ENCODE assay signal across 8 cellular contexts in the genomic region with DNA sequence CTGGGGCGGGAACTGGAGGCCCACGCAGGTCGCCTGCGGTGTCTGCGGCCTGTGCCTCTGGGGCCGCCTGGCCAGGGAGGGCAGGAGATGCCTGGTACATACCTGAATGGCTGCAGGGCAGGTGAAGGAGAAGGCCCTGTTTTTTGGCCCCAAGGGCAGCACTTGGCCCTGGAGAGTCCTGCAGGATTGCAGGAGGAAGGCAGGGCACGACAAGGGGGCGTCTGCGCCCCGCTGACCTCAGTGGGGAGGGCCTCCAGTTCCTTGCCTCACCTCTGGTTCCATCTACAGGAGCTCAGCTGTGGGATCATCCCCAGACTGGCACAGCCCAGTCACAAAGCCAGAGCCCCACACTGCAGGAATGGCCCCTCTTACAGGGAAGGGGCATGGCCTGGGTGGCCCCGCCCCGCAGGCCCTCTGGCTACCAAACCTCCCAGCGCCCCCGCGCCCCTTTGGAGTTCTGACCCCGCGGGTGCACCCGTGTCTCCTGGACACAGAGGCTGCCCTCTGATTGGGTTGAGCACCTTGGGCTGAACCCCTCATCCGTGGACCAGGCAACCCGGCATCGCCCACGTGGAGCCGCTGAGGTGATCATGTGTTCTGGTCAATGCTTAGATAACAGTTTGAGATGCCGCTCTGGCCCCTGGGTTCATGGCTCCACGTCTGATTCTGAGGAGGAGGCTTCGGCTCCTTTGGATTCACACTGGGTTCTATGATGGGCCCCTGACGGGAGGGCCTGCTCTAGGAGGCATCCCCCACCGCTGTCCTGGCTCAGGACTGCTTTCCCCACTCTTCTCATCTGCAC. TPM values are rescaled to one million over a fixed set of nuclear protein-coding genes. Genes with fewer than 3 reads are reported as not detected.
DNase-seq lines count a peak whose midpoint lies in the region; ATAC-seq and TF ChIP-seq lines count a peak whose summit lies in the region.

No MANE protein-coding gene starts in this region.

- no peaks in the 10 kb centered on the region for H3K27me3 ChIP-seq in GM23338 (ENCODE audit: insufficient read depth)
- H3K27me3 ChIP-seq in Panc1 (ENCODE audit: control insufficient read depth, insufficient read depth, low read length) = no peaks in the 10 kb centered on the region

- POLR2A ChIA-PET in Panc1 (lab: Charles Lee) = no interaction called here

- intact Hi-C loops in Panc1 (cut with micrococcal nuclease; ENCODE audit: unreplicated experiment) (loop anchor here (2.0 to 10.0 kb wide), 2 partner anchors 61 to 133 kb away; partner anchors contain the start of gene PLCH2), natural killer cell (cut with micrococcal nuclease) (loop anchor here (1.0 to 10.0 kb wide), 6 partner anchors 135 to 1011 kb away; no protein-coding TSS in a partner anchor)

- peak overlapping the region; percentile 83 for H3K4me2 ChIP-seq in GM23338

- peak; percentile 38 for DNase-seq in GM23338 (ENCODE audit: low spot score)
- DNase-seq in Panc1 (ENCODE audit: low read depth, low spot score) = no peak
- DNase-seq in chondrocyte (ENCODE audit: low spot score) = no peak
- no peak for DNase-seq in natural killer cell
- no peak for DNase-seq in NCI-H146 treated with DMSO at 0.1 percent for 48 hours (lab: John Stamatoyannopoulos, UW; ENCODE audit: unreplicated experiment)
- no peak for DNase-seq in NCI-H2081 (lab: John Stamatoyannopoulos, UW)
- no peak for DNase-seq in NOMO-1 (lab: John Stamatoyannopoulos, UW; ENCODE audit: unreplicated experiment in 2 of 2)

- H3K27ac Mint-ChIP-seq in GM23338 (peak overlapping the region; percentile 88; the same call in 1 of the 2 replicates), chondrocyte (ENCODE audit: unreplicated experiment) (peak overlapping the region; percentile 55), natural killer cell (peak overlapping the region; percentile 91 to 96)

- in situ Hi-C loops in Panc1 (cut with HindIII; ENCODE audit: low pct_unique_long_range_greater_than_20kb, low sequenced_read_pairs) = no loop called here

- H3K9me3 Mint-ChIP-seq in GM23338 = no peaks in the 10 kb centered on the region
- H3K9me3 Mint-ChIP-seq in chondrocyte (ENCODE audit: low read depth) = no peaks in the 10 kb centered on the region
- H3K9me3 Mint-ChIP-seq in natural killer cell = no peaks in the 10 kb centered on the region

- ATAC-seq in GM23338 (peak; percentile 29), Panc1 (peak; percentile 48), natural killer cell (no peak), GM21529 (IDR thresholded peaks at IDR 0.05; ENCODE audit: unreplicated experiment) (no peak)

- peaks cover 4% of the 10 kb centered on the region; the same call in 1 of the 2 replicates for H3F3A ChIP-seq in GM23338 (replicated peaks; ENCODE audit: low read depth)

- peaks cover 16% of the 10 kb centered on the region for H3K4me1 Mint-ChIP-seq in GM23338
- H3K4me1 Mint-ChIP-seq in chondrocyte (ENCODE audit: low read depth) = peaks cover 18% of the 10 kb centered on the region
- peaks cover 28 to 45% of the 10 kb centered on the region in 2 donors for H3K4me1 Mint-ChIP-seq in natural killer cell

- H3K9me2 ChIP-seq in GM23338 (ENCODE audit: insufficient read depth) = no peaks in the 10 kb centered on the region

- no peaks in the 10 kb centered on the region for H3K9me3 ChIP-seq in Panc1 (ENCODE audit: control insufficient read depth, insufficient read depth, low read depth, low read length)

- H3K79me2 ChIP-seq in GM23338 (replicated peaks; ENCODE audit: insufficient read depth) = no peaks in the 10 kb centered on the region

- H3K4me1 ChIP-seq in GM23338 (ENCODE audit: insufficient read depth) (peaks cover 7% of the 10 kb centered on the region; the same call in 1 of the 2 replicates), Panc1 (ENCODE audit: control insufficient read depth, insufficient read depth, low read length) (peaks cover 28% of the 10 kb centered on the region)

- no peak overlapping the region for H2AFZ ChIP-seq in GM23338

- H3K36me3 Mint-ChIP-seq in GM23338 (ENCODE audit: low read depth) (peaks cover 8% of the 10 kb centered on the region; the same call in 1 of the 3 replicates), chondrocyte (ENCODE audit: low read depth) (no peaks in the 10 kb centered on the region), natural killer cell (no peaks in the 10 kb centered on the region)

- no peaks in the 10 kb centered on the region for H4K20me1 ChIP-seq in GM23338 (replicated peaks; ENCODE audit: insufficient read depth)

- CTCF ChIA-PET in Panc1 (lab: Charles Lee) = no interaction called here

- H3K4me3 Mint-ChIP-seq in GM23338 (peak overlapping the region; percentile 76), chondrocyte (ENCODE audit: unreplicated experiment) (peak overlapping the region; percentile 69), natural killer cell (peak overlapping the region; percentile 92)

- H3K4me3 ChIP-seq in GM23338 (peak overlapping the region; percentile 83), Panc1 (ENCODE audit: low read depth in 2 of 2, low read length in 2 of 2) (peak overlapping the region; percentile 58 to 86)

- TF ChIP-seq CTCF in GM23338 (conservative IDR thresholded peaks at IDR 0.05; ENCODE audit: low read depth in 2 of 2) (no peak), Panc1 (IDR thresholded peaks at IDR 0.05) (no peak), chondrocyte (IDR thresholded peaks at IDR 0.05) (no peak), natural killer cell (IDR thresholded peaks at IDR 0.05) (no peak)

- H3K27ac ChIP-seq in GM23338 (ENCODE audit: low read depth) = no peak overlapping the region
- H3K27ac ChIP-seq in Panc1 (ENCODE audit: low read length) = peak overlapping the region; percentile 80

- H3K36me3 ChIP-seq in GM23338 (ENCODE audit: insufficient read depth) (no peaks in the 10 kb centered on the region), Panc1 (ENCODE audit: control insufficient read depth, insufficient read depth, low read length) (no peaks in the 10 kb centered on the region)

- H3K27me3 Mint-ChIP-seq in GM23338 (ENCODE audit: insufficient read depth, low read depth, poor library complexity) (peaks cover 24% of the 10 kb centered on the region), chondrocyte (ENCODE audit: low read depth) (peaks cover 5% of the 10 kb centered on the region), natural killer cell (ENCODE audit: low read depth in 2 of 2) (no peaks in the 10 kb centered on the region)

- TSS peak; percentile 61 for BruUV-seq in Panc1 (replicated peaks; lab: Mats Ljungman, UMichigan)

TF ChIP-seq in GM23338, 12 proteins besides CTCF, POLR2A, EP300 and RAD21 (continues in another document):
- no peak for TF ChIP-seq NANOG (IDR thresholded peaks at IDR 0.05; ENCODE audit: borderline replicate concordance)
- TF ChIP-seq CREB1 (CRISPR knock-in tag; IDR thresholded peaks at IDR 0.05; ENCODE audit: low read depth) = no peak

RNA-seq across cellular contexts. Expression of gene PEX10, which starts 1.3 kb away (rescaled TPM):
- 43.3 and 53.9 TPM in 2 replicates for total RNA-seq in GM23338 (2014; rRNA removed; shearing (Covaris generic))
- polyA plus RNA-seq in GM23338 (2016; fragmentation: Nextera tagmentation; extraction: Ambion mirVana) = 15.0 and 15.9 TPM in 2 replicates
- 49.8 TPM for total RNA-seq in Panc1 (2021; ENCODE audit: unreplicated experiment)
- polyA plus RNA-seq in Panc1 (2012; ENCODE audit: insufficient read length) = 69.0 TPM
- total RNA-seq in chondrocyte = 20.6 to 33.0 TPM (median 23.4 TPM) in 3 replicates
- 10 to 100 TPM in 1 of 3 donors, 1 to 10 TPM in 2; 8.1 to 11.1 (median 9.8) TPM for total RNA-seq in natural killer cell

RNA-seq across cellular contexts. Expression of gene RER1, which starts 22.1 kb away (rescaled TPM):
- 50.9 and 58.4 TPM in 2 replicates for total RNA-seq in GM23338 (2014; rRNA removed; shearing (Covaris generic))
- polyA plus RNA-seq in GM23338 (2016; fragmentation: Nextera tagmentation; extraction: Ambion mirVana) = 91.9 and 99.5 TPM in 2 replicates
- total RNA-seq in Panc1 (2021; ENCODE audit: unreplicated experiment) = 235 TPM
- polyA plus RNA-seq in Panc1 (2012; ENCODE audit: insufficient read length) = 207 TPM
- 158 to 177 TPM (median 175 TPM) in 3 replicates for total RNA-seq in chondrocyte
- total RNA-seq in natural killer cell = 10 to 100 TPM; 89.2 to 98.9 (median 91.9) TPM

RNA-seq across cellular contexts. Expression of gene MORN1, which starts 22.3 kb away (rescaled TPM):
- 6.6 and 11.1 TPM in 2 replicates for total RNA-seq in GM23338 (2014; rRNA removed; shearing (Covaris generic))
- polyA plus RNA-seq in GM23338 (2016; fragmentation: Nextera tagmentation; extraction: Ambion mirVana) = 4.7 and 4.8 TPM in 2 replicates
- 21.3 TPM for total RNA-seq in Panc1 (2021; ENCODE audit: unreplicated experiment)
- polyA plus RNA-seq in Panc1 (2012; ENCODE audit: insufficient read length) = 13.2 TPM
- 6.7 to 10.0 TPM (median 8.1 TPM) in 3 replicates for total RNA-seq in chondrocyte
- total RNA-seq in natural killer cell = 1 to 10 TPM; 8.0 to 9.3 (median 8.8) TPM

Comparison
In these comparisons a context has a peak if more than half of its experiments do, and no peak if none do; other contexts are left out.
1. ATAC-seq: peak in GM23338 (single experiment) and Panc1 (single experiment); none in natural killer cell (0 of 3) and GM21529 (single experiment).
2. Peak in every context shown above with its lines, with median percentiles within 50 percentile points of each other: H3K27ac Mint-ChIP-seq and H3K4me3 Mint-ChIP-seq.